ENCODE assay signal across 17 cellular contexts in the genomic region with DNA sequence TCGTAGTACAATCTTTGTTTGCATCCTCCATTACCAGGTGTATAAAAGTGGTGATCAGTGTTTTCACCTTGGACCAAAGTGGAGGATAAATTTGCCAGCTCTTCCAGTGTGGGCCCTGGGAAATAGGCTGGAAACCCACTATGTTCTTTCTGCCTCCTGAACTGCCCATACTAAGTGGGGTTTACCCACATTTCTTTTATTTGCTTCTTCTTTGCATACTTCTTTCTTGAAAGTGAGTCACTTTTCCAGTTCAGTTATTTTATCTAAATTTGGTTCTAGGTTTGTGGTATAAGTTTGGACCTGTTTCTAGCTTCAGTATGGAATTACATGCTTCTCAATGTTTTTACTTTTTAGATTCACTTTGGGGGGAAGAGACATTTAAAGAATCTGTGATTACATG.
"Had no signal": no experiment of that assay in that cellular context is flagged by ENCODE, and none has a peak within 500 bp of the region (broad histone marks: within the 10 kb centered on the region; RNA-seq: fewer than 3 reads in every experiment).

No MANE protein-coding gene starts in this region.

- H3K27ac Mint-ChIP-seq: activated CD8-positive, alpha-beta T cell treated with anti-CD3 and anti-CD28 coated beads, Interleukin-2, amount 10 ng/mL, durations not matched to agents 7 days and 5 days; activated naive CD8-positive, alpha-beta T cell treated with anti-CD3 and anti-CD28 coated beads, Interleukin-2, amount 50 U/mL, for 24 hours; memory B cell; stimulated activated naive CD8-positive, alpha-beta T cell treated with anti-CD3 and anti-CD28 coated beads, Interleukin-15, Interleukin-2, amounts not matched to agents 100 ng/mL and 50 ng/mL, for 24 hours had no signal

- H3K27me3 Mint-ChIP-seq: activated naive CD8-positive, alpha-beta T cell treated with anti-CD3 and anti-CD28 coated beads, Interleukin-2, amount 50 U/mL, for 24 hours; memory B cell; stimulated activated naive CD8-positive, alpha-beta T cell treated with anti-CD3 and anti-CD28 coated beads, Interleukin-15, Interleukin-2, amounts not matched to agents 100 ng/mL and 50 ng/mL, for 24 hours had no signal

- FAIRE-seq: endothelial cell of umbilical vein had no signal

- H3K36me3 Mint-ChIP-seq: memory B cell; naive thymus-derived CD4-positive, alpha-beta T cell had no signal

- DNase-seq: activated CD4-positive, alpha-beta T cell treated with anti-CD3 and anti-CD28 coated beads for 48 hours; activated CD8-positive, alpha-beta memory T cell treated with anti-CD3 and anti-CD28 coated beads, Interleukin-2, amount 50 U/mL, for 4 hours; activated CD8-positive, alpha-beta T cell treated with anti-CD3 and anti-CD28 coated beads, Interleukin-2, amount 10 ng/mL, durations not matched to agents 7 days and 5 days; activated naive CD8-positive, alpha-beta T cell treated with anti-CD3 and anti-CD28 coated beads, Interleukin-2, amount 50 U/mL, for 24 hours; aorta; cerebellar nuclear complex; effector CD8-positive, alpha-beta T cell; foreskin keratinocyte; left ventricle myocardium superior; mucosa of descending colon; naive thymus-derived CD4-positive, alpha-beta T cell; ovary; right lobe of liver; trophoblast cell had no signal

- H3K4me3 Mint-ChIP-seq: activated CD8-positive, alpha-beta T cell treated with anti-CD3 and anti-CD28 coated beads, Interleukin-2, amount 10 ng/mL, durations not matched to agents 7 days and 5 days; activated naive CD8-positive, alpha-beta T cell treated with anti-CD3 and anti-CD28 coated beads, Interleukin-2, amount 50 U/mL, for 24 hours; memory B cell; naive thymus-derived CD4-positive, alpha-beta T cell; stimulated activated naive CD8-positive, alpha-beta T cell treated with anti-CD3 and anti-CD28 coated beads, Interleukin-15, Interleukin-2, amounts not matched to agents 100 ng/mL and 50 ng/mL, for 24 hours had no signal

- ATAC-seq: activated CD8-positive, alpha-beta T cell treated with anti-CD3 and anti-CD28 coated beads, Interleukin-2, amount 10 ng/mL, durations not matched to agents 7 days and 5 days; activated naive CD8-positive, alpha-beta T cell treated with anti-CD3 and anti-CD28 coated beads, Interleukin-2, amount 50 U/mL, for 24 hours; foreskin keratinocyte; left ventricle myocardium superior; mucosa of descending colon; naive thymus-derived CD4-positive, alpha-beta T cell; right lobe of liver had no signal

- H3K9me3 Mint-ChIP-seq: activated naive CD8-positive, alpha-beta T cell treated with anti-CD3 and anti-CD28 coated beads, Interleukin-2, amount 50 U/mL, for 24 hours; memory B cell; naive thymus-derived CD4-positive, alpha-beta T cell; stimulated activated naive CD8-positive, alpha-beta T cell treated with anti-CD3 and anti-CD28 coated beads, Interleukin-15, Interleukin-2, amounts not matched to agents 100 ng/mL and 50 ng/mL, for 24 hours had no signal
